1 cellular context compared by ENCODE assay signal in genomic region chr11:46616551-46617450, GRCh38.
A peak's percentile ranks its signal among the peaks of the same experiment; 100 is the strongest.
TF ChIP-seq lines count a peak whose summit lies in the region.

Gene HARBI1, minus strand, starts transcription at chr11:46617227. Its CDS starts 990 bp downstream, at chr11:46616237.

TF ChIP-seq in K562, 482 proteins besides CTCF, POLR2A, EP300 and RAD21 (continued from another document and continues in another):
- TF ChIP-seq POU5F1 (IDR thresholded peaks at IDR 0.05; ENCODE audit: borderline replicate concordance, low read depth, low read length, partially characterized antibody) (no peak), EGR1 (conservative IDR thresholded peaks at IDR 0.05) (peak; percentile 36), YBX1 (IDR thresholded peaks at IDR 0.05) (no peak), MEIS2 (IDR thresholded peaks at IDR 0.05; ENCODE audit: partially characterized antibody) (no peak), ZZZ3 (IDR thresholded peaks at IDR 0.05) (0 out of 2 replicates have a peak, but pooled peaks have one; percentile 28), NR2C1 (IDR thresholded peaks at IDR 0.05) (peak; percentile 55), NR2C1 (tag; IDR thresholded peaks at IDR 0.05) (peak; percentile 70), CHD7 (IDR thresholded peaks at IDR 0.05; ENCODE audit: low read depth, low read length) (no peak), CBX3 (IDR thresholded peaks at IDR 0.05; ENCODE audit: borderline replicate concordance in 1 of 2, low read length in 2 of 2) (no peak), MBD2 (IDR thresholded peaks at IDR 0.05; ENCODE audit: borderline replicate concordance, low read depth) (peak; percentile 22; the same call in 1 of the 2 replicates), RAD51 (IDR thresholded peaks at IDR 0.05; ENCODE audit: borderline replicate concordance, low read depth) (no peak; the same call in 1 of the 2 replicates), CREB3L1 (IDR thresholded peaks at IDR 0.05; ENCODE audit: borderline replicate concordance, low read depth) (peak; percentile 74; the same call in 1 of the 2 replicates), CEBPZ (IDR thresholded peaks at IDR 0.05; ENCODE audit: borderline replicate concordance, low read depth, low read length) (no peak), POLR3A (IDR thresholded peaks at IDR 0.05; ENCODE audit: borderline replicate concordance, extremely low read depth, insufficient read depth, insufficient read length) (no peak), ZBED1 (IDR thresholded peaks at IDR 0.05) (no peak), NR0B1 (IDR thresholded peaks at IDR 0.05; ENCODE audit: partially characterized antibody) (no peak), PREB (CRISPR knock-in tag; IDR thresholded peaks at IDR 0.05) (no peak), RBM39 (optimal IDR thresholded peaks at IDR 0.05; ENCODE audit: low read depth, low read length) (no peak), GTF2E2 (tag; IDR thresholded peaks at IDR 0.05) (peak; percentile 8; the same call in 1 of the 2 replicates), GATAD2A (IDR thresholded peaks at IDR 0.05) (no peak), HIVEP1 (CRISPR knock-in tag; IDR thresholded peaks at IDR 0.05) (no peak), FUS (optimal IDR thresholded peaks at IDR 0.05; ENCODE audit: low read depth, low read length) (no peak), ZNF41 (CRISPR knock-in tag; conservative IDR thresholded peaks at IDR 0.05) (no peak), REST (CRISPR knock-in tag; IDR thresholded peaks at IDR 0.05; ENCODE audit: low read depth) (no peak), TEAD2 (tag; IDR thresholded peaks at IDR 0.05) (no peak), HDAC3 (IDR thresholded peaks at IDR 0.05; ENCODE audit: borderline replicate concordance, partially characterized antibody) (no peak), GABPB2 (CRISPR knock-in tag; conservative IDR thresholded peaks at IDR 0.05) (no peak), BMI1 (IDR thresholded peaks at IDR 0.05; ENCODE audit: low read length) (no peak), ZNF133 (CRISPR knock-in tag; IDR thresholded peaks at IDR 0.05) (no peak), MLLT1 (IDR thresholded peaks at IDR 0.05) (peak; percentile 24 to 60; a peak in 2 of 4 replicates), TAL1 (IDR thresholded peaks at IDR 0.05) (no peak; the same call in 1 of the 2 replicates), HEY1 (CRISPR knock-in tag; IDR thresholded peaks at IDR 0.05; ENCODE audit: borderline replicate concordance) (0 out of 2 replicates have a peak, but pooled peaks have one; percentile 45)
